Comparison of ENCODE assay signal across 19 cellular contexts in the genomic region with DNA sequence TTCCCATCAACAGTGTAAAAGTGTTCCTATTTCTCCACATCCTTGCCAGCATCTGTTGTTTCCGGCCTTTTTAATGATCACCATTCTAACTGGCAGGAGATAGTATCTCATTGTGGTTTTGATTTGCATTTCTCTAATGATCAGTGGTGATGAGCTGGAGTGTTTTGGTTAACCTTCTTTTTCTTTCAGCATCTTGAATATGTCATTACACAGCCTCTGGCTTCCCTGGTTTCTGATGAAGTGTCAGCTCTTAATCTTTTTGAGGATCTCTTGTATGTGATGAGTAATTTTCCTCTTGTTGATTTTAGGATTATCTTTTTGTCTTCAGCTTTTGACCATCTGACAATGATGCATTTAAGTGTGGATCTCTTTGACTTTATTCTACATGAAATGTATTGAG.
"Had no signal": no experiment of that assay in that cellular context is flagged by ENCODE, and none has a peak within 500 bp of the region (broad histone marks: within the 10 kb centered on the region; RNA-seq: fewer than 3 reads in every experiment).

No MANE protein-coding gene starts in this region.

- H3K36me3 ChIP-seq: adrenal gland, heart right ventricle, pancreas, thoracic aorta had no signal

- H3K4me3 ChIP-seq: adrenal gland, heart right ventricle, pancreas, thoracic aorta had no signal

- H3K9me3 ChIP-seq: adrenal gland, pancreas, thoracic aorta had no signal

- DNase-seq: activated CD8-positive, alpha-beta memory T cell treated with anti-CD3 and anti-CD28 coated beads, Interleukin-2, amount 50 U/mL, for 4 hours; activated naive CD4-positive, alpha-beta T cell; activated T-cell treated with anti-CD3 and anti-CD28 coated beads, Interleukin-2, amount 50 U/mL, for 24 hours; adrenal gland; central memory CD4-positive, alpha-beta T cell; dermis blood vessel endothelial cell; effector CD8-positive, alpha-beta T cell; erythroblast; foreskin fibroblast; heart right ventricle; islet precursor cell; left cardiac atrium; mesenchymal stem cell; nephron progenitor cell; pancreas; right cardiac atrium; stimulated activated CD4-positive, alpha-beta T cell treated with anti-CD3 and anti-CD28 coated beads, Interleukin-4, amount 100 ng/mL, for 24 hours; stimulated activated naive CD4-positive, alpha-beta T cell treated with Interleukin-2 at 50 U/mL for 16 hours had no signal

- H3K4me1 ChIP-seq: adrenal gland, heart right ventricle, pancreas had no signal

- H3K27ac ChIP-seq: adrenal gland, heart right ventricle, pancreas, thoracic aorta had no signal

- H3K27me3 ChIP-seq: adrenal gland had no signal
